ENCODE assay signal across 14 cellular contexts in the genomic region with DNA sequence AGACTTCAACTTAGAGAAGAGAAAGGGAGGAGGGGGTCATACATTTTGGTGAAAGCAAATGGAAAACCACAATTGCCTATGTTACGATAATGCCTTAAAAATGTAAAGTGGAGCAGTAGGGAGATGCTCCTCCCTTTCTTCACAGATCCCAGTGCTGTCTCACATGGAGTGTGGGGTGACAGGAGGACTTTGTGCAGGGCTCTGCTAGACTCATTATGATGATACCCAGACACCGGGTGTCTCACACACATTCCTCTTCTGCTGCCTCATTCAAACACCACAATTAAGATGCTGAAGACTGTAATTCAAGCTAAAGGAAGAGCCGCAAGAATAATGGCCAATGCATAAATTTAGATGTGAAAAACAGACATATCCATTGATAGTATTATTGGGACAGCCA.
DNase-seq lines count a peak whose midpoint lies in the region; ATAC-seq and TF ChIP-seq lines count a peak whose summit lies in the region.
"Had no signal": no experiment of that assay in that cellular context is flagged by ENCODE, and none has a peak within 500 bp of the region (broad histone marks: within the 10 kb centered on the region; RNA-seq: fewer than 3 reads in every experiment).

No MANE protein-coding gene starts in this region.

- no peaks in the 10 kb centered on the region for H3K9me3 Mint-ChIP-seq in osteocyte (ENCODE audit: unreplicated experiment)
- H3K9me3 Mint-ChIP-seq in activated CD8-positive, alpha-beta T cell treated with anti-CD3 and anti-CD28 coated beads, Interleukin-2, amount 10 ng/mL, durations not matched to agents 7 days and 5 days (ENCODE audit: insufficient read depth): no peaks in the 10 kb centered on the region
- H3K9me3 Mint-ChIP-seq in activated T-helper 1 cell treated with anti-CD3 and anti-CD28 coated beads, Interleukin-12 subunit alpha, Interleukin-12 subunit beta, Interleukin-2, Interleukin-4 antibody, amounts not matched to agents 30 ng/mL and 10 ng/mL and 1 ng/mL, durations not matched to agents 14 hours and 24 hours and 36 hours: peaks cover 4% of the 10 kb centered on the region
- H3K9me3 Mint-ChIP-seq: effector memory CD8-positive, alpha-beta T cell had no signal

- 0 out of 2 replicates have a peak, but pooled peaks cover 3% of the 10 kb centered on the region for H3K9me3 ChIP-seq in DOHH2 (ENCODE audit: control insufficient read depth, insufficient read depth, low read length)
- H3K9me3 ChIP-seq: Peyer's patch had no signal

- peak overlapping the region; percentile 94 for H3K27ac Mint-ChIP-seq in osteocyte (ENCODE audit: unreplicated experiment)
- no peak overlapping the region for H3K27ac Mint-ChIP-seq in activated CD8-positive, alpha-beta T cell treated with anti-CD3 and anti-CD28 coated beads, Interleukin-2, amount 10 ng/mL, durations not matched to agents 7 days and 5 days
- no peak overlapping the region for H3K27ac Mint-ChIP-seq in activated T-helper 1 cell treated with anti-CD3 and anti-CD28 coated beads, Interleukin-12 subunit alpha, Interleukin-12 subunit beta, Interleukin-2, Interleukin-4 antibody, amounts not matched to agents 30 ng/mL and 10 ng/mL and 1 ng/mL, durations not matched to agents 14 hours and 24 hours and 36 hours
- H3K27ac Mint-ChIP-seq: CD8-positive, alpha-beta memory T cell; effector memory CD8-positive, alpha-beta T cell had no signal

- H4K20me1 ChIP-seq in DOHH2 (ENCODE audit: control insufficient read depth, insufficient read depth, low read depth, low read length): no peaks in the 10 kb centered on the region

- peak; percentile 49 for ATAC-seq in Right ventricle myocardium superior (ENCODE audit: poor library complexity)
- no peak for ATAC-seq in activated CD8-positive, alpha-beta T cell treated with anti-CD3 and anti-CD28 coated beads, Interleukin-2, amount 10 ng/mL, durations not matched to agents 7 days and 5 days
- ATAC-seq in HG03025 (IDR thresholded peaks at IDR 0.05; ENCODE audit: low FRiP score, unreplicated experiment): no peak

- H3K27me3 Mint-ChIP-seq in osteocyte (ENCODE audit: unreplicated experiment): no peaks in the 10 kb centered on the region
- peaks cover 13% of the 10 kb centered on the region for H3K27me3 Mint-ChIP-seq in activated CD8-positive, alpha-beta T cell treated with anti-CD3 and anti-CD28 coated beads, Interleukin-2, amount 10 ng/mL, durations not matched to agents 7 days and 5 days (ENCODE audit: low read depth)
- H3K27me3 Mint-ChIP-seq in activated T-helper 1 cell treated with anti-CD3 and anti-CD28 coated beads, Interleukin-12 subunit alpha, Interleukin-12 subunit beta, Interleukin-2, Interleukin-4 antibody, amounts not matched to agents 30 ng/mL and 10 ng/mL and 1 ng/mL, durations not matched to agents 14 hours and 24 hours and 36 hours (ENCODE audit: insufficient read depth): peaks cover 3% of the 10 kb centered on the region
- H3K27me3 Mint-ChIP-seq: IgD-negative memory B cell had no signal

- 0 out of 2 replicates have a peak, but pooled peaks cover 3% of the 10 kb centered on the region for H3K36me3 ChIP-seq in DOHH2 (ENCODE audit: control insufficient read depth, low read length)
- H3K36me3 ChIP-seq: Peyer's patch had no signal

- H3K4me1 ChIP-seq in DOHH2 (ENCODE audit: control insufficient read depth, low read length): peaks cover 51% of the 10 kb centered on the region

- peak overlapping the region; percentile 68 for H3K4me2 ChIP-seq in DOHH2 (ENCODE audit: low read length)

- H3K36me3 Mint-ChIP-seq in osteocyte (ENCODE audit: unreplicated experiment): peaks cover 4% of the 10 kb centered on the region
- H3K36me3 Mint-ChIP-seq in activated CD8-positive, alpha-beta T cell treated with anti-CD3 and anti-CD28 coated beads, Interleukin-2, amount 10 ng/mL, durations not matched to agents 7 days and 5 days (ENCODE audit: low read depth): no peaks in the 10 kb centered on the region
- H3K36me3 Mint-ChIP-seq in activated T-helper 1 cell treated with anti-CD3 and anti-CD28 coated beads, Interleukin-12 subunit alpha, Interleukin-12 subunit beta, Interleukin-2, Interleukin-4 antibody, amounts not matched to agents 30 ng/mL and 10 ng/mL and 1 ng/mL, durations not matched to agents 14 hours and 24 hours and 36 hours (ENCODE audit: low read depth): no peaks in the 10 kb centered on the region
- H3K36me3 Mint-ChIP-seq: CD8-positive, alpha-beta memory T cell had no signal

- DNase-seq in RPMI7951 (ENCODE audit: low read depth) (peak; percentile 1), Right ventricle myocardium superior (no peak), osteocyte (ENCODE audit: extremely low spot score, unreplicated experiment) (no peak)
- no peak for DNase-seq in activated effector memory CD4-positive, alpha-beta T cell treated with anti-CD3 and anti-CD28 coated beads, Interleukin-2, amount 50 U/mL, for 16 hours
- no peak for DNase-seq in activated CD8-positive, alpha-beta T cell treated with anti-CD3 and anti-CD28 coated beads, Interleukin-2, amount 10 ng/mL, durations not matched to agents 7 days and 5 days
- no peak for DNase-seq in activated T-helper 1 cell treated with anti-CD3 and anti-CD28 coated beads, Interleukin-12 subunit alpha, Interleukin-12 subunit beta, Interleukin-2, Interleukin-4 antibody, amounts not matched to agents 30 ng/mL and 10 ng/mL and 1 ng/mL, durations not matched to agents 14 hours and 24 hours and 36 hours (ENCODE audit: low spot score)
- DNase-seq: CD8-positive, alpha-beta memory T cell; effector memory CD8-positive, alpha-beta T cell; GOT3; Peyer's patch; stimulated activated CD4-positive, alpha-beta T cell treated with anti-CD3 and anti-CD28 coated beads, Interleukin-15, amount 100 ng/mL, for 24 hours had no signal

- no peaks in the 10 kb centered on the region for H3K9me2 ChIP-seq in DOHH2 (replicated peaks; ENCODE audit: control insufficient read depth, low read length)

- H3K4me3 Mint-ChIP-seq in osteocyte (ENCODE audit: unreplicated experiment): peak overlapping the region; percentile 47
- no peak overlapping the region for H3K4me3 Mint-ChIP-seq in activated CD8-positive, alpha-beta T cell treated with anti-CD3 and anti-CD28 coated beads, Interleukin-2, amount 10 ng/mL, durations not matched to agents 7 days and 5 days
- H3K4me3 Mint-ChIP-seq in activated T-helper 1 cell treated with anti-CD3 and anti-CD28 coated beads, Interleukin-12 subunit alpha, Interleukin-12 subunit beta, Interleukin-2, Interleukin-4 antibody, amounts not matched to agents 30 ng/mL and 10 ng/mL and 1 ng/mL, durations not matched to agents 14 hours and 24 hours and 36 hours: no peak overlapping the region
- H3K4me3 Mint-ChIP-seq: CD8-positive, alpha-beta memory T cell; effector memory CD8-positive, alpha-beta T cell had no signal

- intact Hi-C loops in Right ventricle myocardium superior (cut with DNase I): no loop called here
- intact Hi-C loops in activated T-helper 1 cell treated with anti-CD3 and anti-CD28 coated beads, Interleukin-12 subunit alpha, Interleukin-12 subunit beta, Interleukin-2, Interleukin-4 antibody, amounts not matched to agents 30 ng/mL and 10 ng/mL and 1 ng/mL, durations not matched to agents 14 hours and 24 hours and 36 hours (cut with micrococcal nuclease): no loop called here

- peak overlapping the region; percentile 89 for H3K27ac ChIP-seq in DOHH2 (ENCODE audit: low read depth, low read length)

- H3K4me3 ChIP-seq in DOHH2 (ENCODE audit: low read length): peak overlapping the region; percentile 51
- H3K4me3 ChIP-seq: Peyer's patch had no signal

- H3K79me2 ChIP-seq in DOHH2 (ENCODE audit: control insufficient read depth, low read length): peaks cover 59% of the 10 kb centered on the region

- no peaks in the 10 kb centered on the region for H3K27me3 ChIP-seq in DOHH2 (ENCODE audit: control insufficient read depth, low read length)
- H3K27me3 ChIP-seq: Peyer's patch had no signal

- peaks cover 37% of the 10 kb centered on the region for H3K4me1 Mint-ChIP-seq in osteocyte (ENCODE audit: unreplicated experiment)
- H3K4me1 Mint-ChIP-seq in activated CD8-positive, alpha-beta T cell treated with anti-CD3 and anti-CD28 coated beads, Interleukin-2, amount 10 ng/mL, durations not matched to agents 7 days and 5 days (ENCODE audit: low read depth): no peaks in the 10 kb centered on the region
- no peaks in the 10 kb centered on the region for H3K4me1 Mint-ChIP-seq in activated T-helper 1 cell treated with anti-CD3 and anti-CD28 coated beads, Interleukin-12 subunit alpha, Interleukin-12 subunit beta, Interleukin-2, Interleukin-4 antibody, amounts not matched to agents 30 ng/mL and 10 ng/mL and 1 ng/mL, durations not matched to agents 14 hours and 24 hours and 36 hours (ENCODE audit: low read depth)
- H3K4me1 Mint-ChIP-seq: CD8-positive, alpha-beta memory T cell had no signal

- POLR2A ChIA-PET in activated CD8-positive, alpha-beta T cell treated with anti-CD3 and anti-CD28 coated beads, Interleukin-2, amount 10 ng/mL, durations not matched to agents 7 days and 5 days (lab: Charles Lee): no interaction called here

- CTCF ChIA-PET in activated CD8-positive, alpha-beta T cell treated with anti-CD3 and anti-CD28 coated beads, Interleukin-2, amount 10 ng/mL, durations not matched to agents 7 days and 5 days (lab: Charles Lee): no interaction called here

- TF ChIP-seq CTCF in DOHH2 (IDR thresholded peaks at IDR 0.05; ENCODE audit: low read depth, low read length, poor library complexity, severe bottlenecking) (no peak), osteocyte (IDR thresholded peaks at IDR 0.05) (no peak)

- peaks cover 7% of the 10 kb centered on the region for H3F3A ChIP-seq in DOHH2 (ENCODE audit: control insufficient read depth, insufficient read depth)
